ENCODE assay signal across 1 cellular context in genomic region chr11:27977031-27977430, GRCh38.
TF ChIP-seq lines count a peak whose summit lies in the region.

No MANE protein-coding gene starts in this region.

TF ChIP-seq in HepG2, 621 proteins besides CTCF, POLR2A, EP300 and RAD21 (continued from another document):
- no peak for TF ChIP-seq ZNF382 (CRISPR knock-in tag; IDR thresholded peaks at IDR 0.05; ENCODE audit: borderline replicate concordance)
- no peak for TF ChIP-seq NCOR1 (IDR thresholded peaks at IDR 0.05; ENCODE audit: borderline replicate concordance, low read length)
- no peak for TF ChIP-seq NR3C1 (CRISPR knock-in tag; IDR thresholded peaks at IDR 0.05)
